ENCODE assay signal across 23 cellular contexts in the genomic region with DNA sequence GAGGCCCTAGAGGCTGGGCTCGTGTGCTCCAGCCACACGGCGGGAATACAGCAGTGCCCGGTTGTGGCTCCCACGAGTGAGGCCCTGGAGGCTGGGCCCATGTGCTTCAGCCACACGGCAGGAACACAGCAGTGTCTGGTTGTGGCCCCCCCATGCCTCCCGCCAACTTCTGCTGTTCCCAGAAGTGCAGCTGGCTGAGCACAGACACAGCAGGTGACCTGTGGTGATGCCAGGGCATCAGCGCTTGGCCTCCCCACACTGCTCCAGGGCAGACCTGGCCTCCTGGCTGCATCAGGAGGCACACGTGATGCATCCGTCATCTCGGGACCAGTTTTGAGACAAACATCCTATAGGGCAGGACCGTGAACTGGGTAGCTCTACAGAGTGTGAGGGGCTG.
DNase-seq lines count a peak whose midpoint lies in the region; ATAC-seq and TF ChIP-seq lines count a peak whose summit lies in the region.
"Had no signal": no experiment of that assay in that cellular context is flagged by ENCODE, and none has a peak within 500 bp of the region (broad histone marks: within the 10 kb centered on the region; RNA-seq: fewer than 3 reads in every experiment).

No MANE protein-coding gene starts in this region.

- POLR2A ChIA-PET in activated CD8-positive, alpha-beta T cell treated with anti-CD3 and anti-CD28 coated beads, Interleukin-2, amount 10 ng/mL, durations not matched to agents 7 days and 5 days (lab: Charles Lee) = no interaction called here
- POLR2A ChIA-PET in activated CD8-positive, alpha-beta T cell treated with anti-CD3 and anti-CD28 coated beads for 36 hours (lab: Charles Lee) = no interaction called here

- H3K4me3 ChIP-seq in psoas muscle (no peak overlapping the region), Peyer's patch (no peak overlapping the region)
- H3K4me3 ChIP-seq: stomach, transverse colon had no signal

- CTCF ChIA-PET in activated CD8-positive, alpha-beta T cell treated with anti-CD3 and anti-CD28 coated beads, Interleukin-2, amount 10 ng/mL, durations not matched to agents 7 days and 5 days (lab: Charles Lee) = no interaction called here
- CTCF ChIA-PET in activated CD8-positive, alpha-beta T cell treated with anti-CD3 and anti-CD28 coated beads for 36 hours (lab: Charles Lee) = interaction anchor here (1.0 kb wide), 1 partner anchor 169 kb away, joined by 3 read pairs; no protein-coding TSS in a partner anchor

- H3K9me3 Mint-ChIP-seq in activated CD8-positive, alpha-beta T cell treated with anti-CD3 and anti-CD28 coated beads, Interleukin-2, amount 10 ng/mL, durations not matched to agents 7 days and 5 days (ENCODE audit: insufficient read depth) = no peaks in the 10 kb centered on the region
- H3K9me3 Mint-ChIP-seq in activated CD8-positive, alpha-beta T cell treated with anti-CD3 and anti-CD28 coated beads for 36 hours = no peaks in the 10 kb centered on the region
- H3K9me3 Mint-ChIP-seq in chondrocyte (ENCODE audit: low read depth) = peaks cover 8% of the 10 kb centered on the region
- H3K9me3 Mint-ChIP-seq: activated naive CD4-positive, alpha-beta T cell treated with anti-CD3 and anti-CD28 coated beads, Interleukin-2, amount 50 U/mL, for 24 hours had no signal

- DNase-seq in activated CD8-positive, alpha-beta T cell treated with anti-CD3 and anti-CD28 coated beads, Interleukin-2, amount 10 ng/mL, durations not matched to agents 7 days and 5 days = peak; percentile 16
- no peak for DNase-seq in activated CD8-positive, alpha-beta T cell treated with anti-CD3 and anti-CD28 coated beads for 36 hours
- DNase-seq in GM10266 (ENCODE audit: extremely low spot score) (peak; percentile 5), chondrocyte (ENCODE audit: low spot score) (peak; percentile 86), psoas muscle (peak; percentile 5 to 30), Peyer's patch (no peak), hepatic stellate cell (ENCODE audit: low spot score) (no peak)
- DNase-seq: C1 segment of cervical spinal cord, Calu3, erythroblast, foreskin fibroblast, mesendoderm, NCI-H2171, NCI-H526, occipital lobe, stomach, WERI-Rb-1 had no signal

- H3K27me3 Mint-ChIP-seq in activated CD8-positive, alpha-beta T cell treated with anti-CD3 and anti-CD28 coated beads, Interleukin-2, amount 10 ng/mL, durations not matched to agents 7 days and 5 days (ENCODE audit: low read depth) = no peaks in the 10 kb centered on the region
- H3K27me3 Mint-ChIP-seq in activated CD8-positive, alpha-beta T cell treated with anti-CD3 and anti-CD28 coated beads for 36 hours = no peaks in the 10 kb centered on the region
- H3K27me3 Mint-ChIP-seq in chondrocyte (ENCODE audit: low read depth) = peaks cover 18% of the 10 kb centered on the region
- H3K27me3 Mint-ChIP-seq: activated naive CD4-positive, alpha-beta T cell treated with anti-CD3 and anti-CD28 coated beads, Interleukin-2, amount 50 U/mL, for 24 hours had no signal

- no peaks in the 10 kb centered on the region for H3K4me1 Mint-ChIP-seq in activated CD8-positive, alpha-beta T cell treated with anti-CD3 and anti-CD28 coated beads, Interleukin-2, amount 10 ng/mL, durations not matched to agents 7 days and 5 days (ENCODE audit: low read depth)
- H3K4me1 Mint-ChIP-seq in activated CD8-positive, alpha-beta T cell treated with anti-CD3 and anti-CD28 coated beads for 36 hours (ENCODE audit: low read depth) = no peaks in the 10 kb centered on the region
- H3K4me1 Mint-ChIP-seq in chondrocyte (ENCODE audit: low read depth) = no peaks in the 10 kb centered on the region
- H3K4me1 Mint-ChIP-seq: activated naive CD4-positive, alpha-beta T cell treated with anti-CD3 and anti-CD28 coated beads, Interleukin-2, amount 50 U/mL, for 24 hours had no signal

- H3K4me1 ChIP-seq in psoas muscle = no peaks in the 10 kb centered on the region
- no peaks in the 10 kb centered on the region for H3K4me1 ChIP-seq in Peyer's patch
- H3K4me1 ChIP-seq: stomach had no signal

- intact Hi-C loops in activated CD8-positive, alpha-beta T cell treated with anti-CD3 and anti-CD28 coated beads for 36 hours (cut with micrococcal nuclease) = no loop called here
- intact Hi-C loops in psoas muscle (cut with DNase I) = no loop called here

- H3K27me3 ChIP-seq in psoas muscle (ENCODE audit: insufficient read depth in 3 of 3, low read length in 2 of 3) = peaks cover 0 to 2% (median 0%) of the 10 kb centered on the region in 3 donors
- H3K27me3 ChIP-seq in Peyer's patch = no peaks in the 10 kb centered on the region
- H3K27me3 ChIP-seq: stomach, transverse colon had no signal

- H3K4me3 Mint-ChIP-seq in activated CD8-positive, alpha-beta T cell treated with anti-CD3 and anti-CD28 coated beads, Interleukin-2, amount 10 ng/mL, durations not matched to agents 7 days and 5 days = no peak overlapping the region
- no peak overlapping the region for H3K4me3 Mint-ChIP-seq in activated CD8-positive, alpha-beta T cell treated with anti-CD3 and anti-CD28 coated beads for 36 hours
- no peak overlapping the region for H3K4me3 Mint-ChIP-seq in chondrocyte (ENCODE audit: unreplicated experiment)
- H3K4me3 Mint-ChIP-seq: activated naive CD4-positive, alpha-beta T cell treated with anti-CD3 and anti-CD28 coated beads, Interleukin-2, amount 50 U/mL, for 24 hours; activated T-helper 1 cell treated with anti-CD3 and anti-CD28 coated beads, Interleukin-12 subunit alpha, Interleukin-12 subunit beta, Interleukin-2, Interleukin-4 antibody, amounts not matched to agents 30 ng/mL and 10 ng/mL and 1 ng/mL, durations not matched to agents 14 hours and 24 hours and 36 hours had no signal

- WGBS in psoas muscle, 3 donors = 67 to 76% (median 69%) methylated on average over 12 of the region's 12 CpGs

- no peak overlapping the region for H3K27ac Mint-ChIP-seq in activated CD8-positive, alpha-beta T cell treated with anti-CD3 and anti-CD28 coated beads, Interleukin-2, amount 10 ng/mL, durations not matched to agents 7 days and 5 days
- H3K27ac Mint-ChIP-seq in activated CD8-positive, alpha-beta T cell treated with anti-CD3 and anti-CD28 coated beads for 36 hours = no peak overlapping the region
- no peak overlapping the region for H3K27ac Mint-ChIP-seq in chondrocyte (ENCODE audit: unreplicated experiment)
- H3K27ac Mint-ChIP-seq: activated naive CD4-positive, alpha-beta T cell treated with anti-CD3 and anti-CD28 coated beads, Interleukin-2, amount 50 U/mL, for 24 hours; activated T-helper 1 cell treated with anti-CD3 and anti-CD28 coated beads, Interleukin-12 subunit alpha, Interleukin-12 subunit beta, Interleukin-2, Interleukin-4 antibody, amounts not matched to agents 30 ng/mL and 10 ng/mL and 1 ng/mL, durations not matched to agents 14 hours and 24 hours and 36 hours had no signal

- TF ChIP-seq POLR2A in Peyer's patch (IDR thresholded peaks at IDR 0.05) = no peak

- no peak for TF ChIP-seq CTCF in activated CD8-positive, alpha-beta T cell treated with anti-CD3 and anti-CD28 coated beads for 36 hours (IDR thresholded peaks at IDR 0.05)
- no peak for TF ChIP-seq CTCF in GM10266 (IDR thresholded peaks at IDR 0.05; ENCODE audit: control insufficient read depth, insufficient read depth, low read depth, missing control alignments)
- TF ChIP-seq CTCF in chondrocyte (IDR thresholded peaks at IDR 0.05) = no peak
- no peak for TF ChIP-seq CTCF in psoas muscle (IDR thresholded peaks at IDR 0.05)
- TF ChIP-seq CTCF in Peyer's patch (IDR thresholded peaks at IDR 0.05) = no peak

- H3K36me3 ChIP-seq in psoas muscle (ENCODE audit: insufficient read depth in 1 of 2, low read depth in 1 of 2) (no peaks in the 10 kb centered on the region), Peyer's patch (no peaks in the 10 kb centered on the region)
- H3K36me3 ChIP-seq: transverse colon, WERI-Rb-1 had no signal

- H3K9me3 ChIP-seq in psoas muscle (no peaks in the 10 kb centered on the region), Peyer's patch (no peaks in the 10 kb centered on the region)
- H3K9me3 ChIP-seq: stomach, transverse colon had no signal

- peaks cover 3% of the 10 kb centered on the region for H3K36me3 Mint-ChIP-seq in activated CD8-positive, alpha-beta T cell treated with anti-CD3 and anti-CD28 coated beads, Interleukin-2, amount 10 ng/mL, durations not matched to agents 7 days and 5 days (ENCODE audit: low read depth)
- peaks cover 7% of the 10 kb centered on the region for H3K36me3 Mint-ChIP-seq in activated CD8-positive, alpha-beta T cell treated with anti-CD3 and anti-CD28 coated beads for 36 hours (ENCODE audit: low read depth)
- no peaks in the 10 kb centered on the region for H3K36me3 Mint-ChIP-seq in chondrocyte (ENCODE audit: low read depth)

- ATAC-seq in activated CD8-positive, alpha-beta T cell treated with anti-CD3 and anti-CD28 coated beads, Interleukin-2, amount 10 ng/mL, durations not matched to agents 7 days and 5 days = no peak
- no peak for ATAC-seq in activated CD8-positive, alpha-beta T cell treated with anti-CD3 and anti-CD28 coated beads for 36 hours
- ATAC-seq in psoas muscle (no peak), GM19455 (IDR thresholded peaks at IDR 0.05; ENCODE audit: unreplicated experiment) (no peak)
- ATAC-seq: HCT116 had no signal

- H3K27ac ChIP-seq in psoas muscle = no peak overlapping the region
- no peak overlapping the region for H3K27ac ChIP-seq in Peyer's patch
- H3K27ac ChIP-seq: KMS-11, stomach, transverse colon, WERI-Rb-1 had no signal

Comparison
In these comparisons a context has a peak if more than half of its experiments do, and no peak if none do; other contexts are left out.
1. DNase-seq: peak in activated CD8-positive, alpha-beta T cell treated with anti-CD3 and anti-CD28 coated beads, Interleukin-2, amount 10 ng/mL, durations not matched to agents 7 days and 5 days (single experiment), GM10266 (single experiment), chondrocyte (single experiment) and psoas muscle (2 of 2); none in activated CD8-positive, alpha-beta T cell treated with anti-CD3 and anti-CD28 coated beads for 36 hours (single experiment), Peyer's patch (0 of 3) and hepatic stellate cell (single experiment).